ENCODE assay signal across 11 cellular contexts in the genomic region with DNA sequence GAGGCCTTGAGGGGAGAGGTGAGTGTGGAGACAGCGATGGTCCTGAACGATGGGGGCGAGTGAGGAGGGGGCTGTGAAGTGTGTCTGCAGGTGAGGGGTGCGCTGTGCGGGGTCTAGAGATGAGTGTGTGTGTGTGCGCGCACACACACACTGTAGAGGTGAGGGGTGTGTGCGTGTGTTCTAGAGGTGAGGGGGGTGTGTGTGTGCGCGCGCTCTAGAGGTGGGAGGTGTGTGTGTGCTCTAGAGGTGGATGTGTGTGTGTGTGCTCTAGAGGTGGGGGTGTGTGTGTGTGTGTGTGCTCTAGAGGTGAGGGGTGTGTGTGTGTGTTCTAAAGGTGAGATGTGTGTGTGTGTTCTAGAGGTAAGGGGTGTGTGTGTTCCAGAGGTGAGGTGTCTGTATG. TPM values are rescaled to one million over a fixed set of nuclear protein-coding genes. Genes with fewer than 3 reads are reported as not detected.
DNase-seq lines count a peak whose midpoint lies in the region; ATAC-seq, FAIRE-seq and TF ChIP-seq lines count a peak whose summit lies in the region.
"Had no signal": no experiment of that assay in that cellular context is flagged by ENCODE, and none has a peak within 500 bp of the region (broad histone marks: within the 10 kb centered on the region; RNA-seq: fewer than 3 reads in every experiment).

No MANE protein-coding gene starts in this region.

- H3K9ac ChIP-seq in H1 (replicated peaks in 1 of 4; ENCODE audit: extremely low read depth in 1 of 4, low read depth in 3 of 4, low read length in 3 of 4) (no peak overlapping the region), neuronal stem cell (ENCODE audit: low read depth, low read length, poor library complexity) (no peak overlapping the region)
- H3K9ac ChIP-seq: neural progenitor cell had no signal

- WGBS in H1 (ENCODE audit: extremely low coverage in 1 of 2, insufficient coverage in 1 of 2, insufficient read length in 1 of 2, insufficient replicate concordance in 2 of 2, low coverage in 1 of 2, low lambda C conversion rate in 2 of 2, missing lambda C conversion rate in 1 of 2), 2 experiments: 86% methylated on average over 11 of the region's 11 CpGs; no CpG with 5 or more reads in 1 of the 2 experiments
- WGBS in neuronal stem cell (ENCODE audit: extremely low coverage in 2 of 2, insufficient read length in 2 of 2, insufficient replicate concordance in 1 of 2), 2 donors: no CpG with 5 or more reads among the region's 11 CpGs

- H4K8ac ChIP-seq in H1 (ENCODE audit: extremely low read depth, insufficient read depth, low read length) (peak overlapping the region; percentile 39; the same call in 1 of the 2 replicates), neuronal stem cell (ENCODE audit: low read depth, low read length) (no peak overlapping the region)

- H2AFZ ChIP-seq in ACC112 (ENCODE audit: low read length, unreplicated experiment) (peak overlapping the region; percentile 70), H1 (ENCODE audit: low read length) (no peak overlapping the region), neuronal stem cell (ENCODE audit: low read length) (no peak overlapping the region)
- H2AFZ ChIP-seq: neural progenitor cell had no signal

- H3K36me3 Mint-ChIP-seq in osteocyte (ENCODE audit: unreplicated experiment): no peaks in the 10 kb centered on the region

- H3K4ac ChIP-seq in H1 (replicated peaks; ENCODE audit: insufficient read length, low read depth, low read length) (no peak overlapping the region), neuronal stem cell (ENCODE audit: low read length) (no peak overlapping the region)

- H2BK5ac ChIP-seq in H1 (ENCODE audit: low read depth, low read length) (no peak overlapping the region), neuronal stem cell (ENCODE audit: low read length) (no peak overlapping the region)

- H3K23ac ChIP-seq in H1 (ENCODE audit: insufficient read length) (no peak overlapping the region), neuronal stem cell (ENCODE audit: low read depth, low read length, poor library complexity) (no peak overlapping the region)

- H3K27ac ChIP-seq in ACC112 (ENCODE audit: low read depth, low read length): no peak overlapping the region
- no peak overlapping the region for H3K27ac ChIP-seq in H1 (ENCODE audit: low read depth, low read length)
- no peak overlapping the region for H3K27ac ChIP-seq in neuronal stem cell (replicated peaks; ENCODE audit: low read length)
- H3K27ac ChIP-seq: neural progenitor cell had no signal

- H2BK12ac ChIP-seq in H1 (ENCODE audit: low read depth, low read length): 0 out of 2 replicates have a peak overlapping the region, but pooled peaks have one; percentile 17
- H2BK12ac ChIP-seq in neuronal stem cell (ENCODE audit: low read length): no peak overlapping the region

- H2AK5ac ChIP-seq in H1 (ENCODE audit: low read depth, low read length): peak overlapping the region; percentile 24; the same call in 1 of the 2 replicates
- H2AK5ac ChIP-seq in neuronal stem cell (ENCODE audit: low read depth, low read length): peak overlapping the region; percentile 14

- no peaks in the 10 kb centered on the region for H4K20me1 ChIP-seq in H1 (replicated peaks in 1 of 2; ENCODE audit: control insufficient read depth in 1 of 2, insufficient read depth in 2 of 2, low read length in 2 of 2)

- H3K27me3 ChIP-seq in ACC112 (ENCODE audit: insufficient read depth, low read length): no peaks in the 10 kb centered on the region
- H3K27me3 ChIP-seq in H1 (replicated peaks in 1 of 4; ENCODE audit: control insufficient read depth in 3 of 4, extremely low read depth in 1 of 4, insufficient read depth in 3 of 4, low read length in 3 of 4): no peaks in the 10 kb centered on the region; a peak in 1 of 7 replicates
- H3K27me3 ChIP-seq in neuronal stem cell (ENCODE audit: control insufficient read depth in 3 of 3, insufficient read depth in 3 of 3, low read depth in 1 of 3, low read length in 3 of 3): no peaks in the 10 kb centered on the region
- H3K27me3 ChIP-seq: neural progenitor cell had no signal

- H3K27ac Mint-ChIP-seq in osteocyte (ENCODE audit: unreplicated experiment): no peak overlapping the region
- H3K27ac Mint-ChIP-seq: neural progenitor cell had no signal

- H3K4me3 ChIP-seq in ACC112 (ENCODE audit: low read depth, low read length): peak overlapping the region; percentile 68
- H3K4me3 ChIP-seq in Jurkat, Clone E6-1 (ENCODE audit: low read length): peak overlapping the region; percentile 46
- peak overlapping the region in 2 of 4 experiments; percentile 35 to 56; a peak in 2 of 8 replicates for H3K4me3 ChIP-seq in H1 (ENCODE audit: extremely low read depth in 1 of 4, insufficient read depth in 2 of 4, low read depth in 3 of 4, low read length in 4 of 4)
- H3K4me3 ChIP-seq in neuronal stem cell (ENCODE audit: low read length in 2 of 2): no peak overlapping the region

- no peak for TF ChIP-seq CTCF in H1 (IDR thresholded peaks at IDR 0.05; ENCODE audit: control extremely low read depth in 1 of 3, insufficient read depth in 1 of 3, low read depth in 1 of 3, low read length in 3 of 3)
- TF ChIP-seq CTCF in osteocyte (IDR thresholded peaks at IDR 0.05): no peak

- H4K5ac ChIP-seq in H1 (ENCODE audit: insufficient read length, low read depth, low read length): no peak overlapping the region

- H3K36me3 ChIP-seq in ACC112 (ENCODE audit: insufficient read depth, low read length) (no peaks in the 10 kb centered on the region), H1 (ENCODE audit: control insufficient read depth in 2 of 4, insufficient read depth in 4 of 4, low read length in 3 of 4) (no peaks in the 10 kb centered on the region), neuronal stem cell (replicated peaks in 1 of 2; ENCODE audit: control insufficient read depth in 2 of 2, insufficient read depth in 2 of 2, low read length in 2 of 2) (no peaks in the 10 kb centered on the region)
- H3K36me3 ChIP-seq: neural progenitor cell had no signal

- H3K4me3 Mint-ChIP-seq in osteocyte (ENCODE audit: unreplicated experiment): no peak overlapping the region

- H3K79me2 ChIP-seq in ACC112 (ENCODE audit: control insufficient read depth, insufficient read depth, low read length, unreplicated experiment) (no peaks in the 10 kb centered on the region), H1 (ENCODE audit: control insufficient read depth in 1 of 2, insufficient read depth in 2 of 2, low read length in 2 of 2) (no peaks in the 10 kb centered on the region)

- CTCF ChIA-PET in H1 (lab: Charles Lee; ENCODE audit: partially characterized antibody): no interaction called here

- H3K14ac ChIP-seq in H1 (ENCODE audit: insufficient read length) (no peak overlapping the region), neuronal stem cell (ENCODE audit: low read length) (no peak overlapping the region)

- peaks cover 20% of the 10 kb centered on the region for H3K4me1 Mint-ChIP-seq in osteocyte (ENCODE audit: unreplicated experiment)

- POLR2A ChIA-PET in H1 (lab: Charles Lee; ENCODE audit: partially characterized antibody): interaction anchor here (1.1 to 1.3 kb wide), 2 partner anchors 10 to 22 kb away, joined by 4 to 8 read pairs; partner anchors contain the start of gene FAM200B

- no peak overlapping the region for H3K56ac ChIP-seq in H1 (replicated peaks; ENCODE audit: insufficient read length, low read depth, low read length)

- H3K18ac ChIP-seq in H1 (ENCODE audit: extremely low read depth, low read length) (no peak overlapping the region), neuronal stem cell (ENCODE audit: low read length) (peak overlapping the region; percentile 59)

- H2BK120ac ChIP-seq in H1 (replicated peaks; ENCODE audit: low read depth, low read length) (no peak overlapping the region), neuronal stem cell (ENCODE audit: low read depth, low read length) (no peak overlapping the region)

- H3K27me3 Mint-ChIP-seq in osteocyte (ENCODE audit: unreplicated experiment): no peaks in the 10 kb centered on the region

- no peak for TF ChIP-seq RAD21 in H1 (IDR thresholded peaks at IDR 0.05 in 1 of 2, conservative IDR thresholded peaks at IDR 0.05 in 1 of 2; ENCODE audit: low read depth in 2 of 2, low read length in 2 of 2)

- H3K9me3 ChIP-seq in H1 (ENCODE audit: insufficient read depth in 2 of 2, low read depth in 1 of 2, low read length in 1 of 2) (no peaks in the 10 kb centered on the region; a peak in 1 of 4 replicates), neuronal stem cell (replicated peaks in 1 of 2; ENCODE audit: control insufficient read depth in 2 of 2, insufficient read depth in 1 of 2, low read depth in 1 of 2, low read length in 2 of 2) (peaks cover 0 to 4% of the 10 kb centered on the region in 2 donors)

- H3K4me2 ChIP-seq in H1 (ENCODE audit: insufficient read depth in 1 of 2, low read depth in 2 of 2, low read length in 2 of 2) (peak overlapping the region in 1 of 2 experiments; percentile 86; a peak in 2 of 4 replicates), neuronal stem cell (ENCODE audit: insufficient read depth, low read length, poor library complexity, severe bottlenecking) (no peak overlapping the region)

- FAIRE-seq in H1 (lab: Jason Lieb, UNC): no peak
- FAIRE-seq: endometrium had no signal

- TF ChIP-seq POLR2A in H1 (IDR thresholded peaks at IDR 0.05; ENCODE audit: control extremely low read depth in 1 of 2, low read depth in 2 of 2, low read length in 2 of 2): no peak

- DNase-seq in Jurkat, Clone E6-1 (ENCODE audit: low read depth, low spot score): no peak
- DNase-seq in H1 (ENCODE audit: low read depth in 1 of 2, low spot score in 2 of 2) (no peak), neuronal stem cell (ENCODE audit: low spot score) (no peak), osteocyte (ENCODE audit: extremely low spot score, unreplicated experiment) (no peak), inferior parietal cortex (ENCODE audit: extremely low spot score) (no peak), HuH-7 (ENCODE audit: low spot score) (no peak)
- DNase-seq: NCI-H1417 treated with DMSO at 0.1 percent for 48 hours had no signal

- H2BK15ac ChIP-seq in H1 (ENCODE audit: low read length) (no peak overlapping the region), neuronal stem cell (ENCODE audit: low read length) (peak overlapping the region; percentile 6)

- no peaks in the 10 kb centered on the region for H3K9me3 Mint-ChIP-seq in osteocyte (ENCODE audit: unreplicated experiment)

- ATAC-seq in GM19455 (IDR thresholded peaks at IDR 0.05; ENCODE audit: unreplicated experiment): no peak

- TF ChIP-seq EP300 in H1 (IDR thresholded peaks at IDR 0.05; ENCODE audit: borderline replicate concordance in 1 of 2, low read depth in 2 of 2, low read length in 2 of 2): no peak

- no peak overlapping the region for H2BK20ac ChIP-seq in H1 (ENCODE audit: low read length)

- peaks cover 5% of the 10 kb centered on the region; the same call in 1 of the 2 replicates for H3K23me2 ChIP-seq in H1 (ENCODE audit: low read depth, low read length)

- no peaks in the 10 kb centered on the region for H3K4me1 ChIP-seq in ACC112 (ENCODE audit: control insufficient read depth, insufficient read depth, low read length, unreplicated experiment)
- H3K4me1 ChIP-seq in H1 (replicated peaks in 1 of 4; ENCODE audit: control insufficient read depth in 3 of 4, insufficient read depth in 4 of 4, low read length in 3 of 4): peaks cover 0 to 3% (median 0%) of the 10 kb centered on the region in 4 experiments; a peak in 1 of 7 replicates
- peaks cover 11 to 25% of the 10 kb centered on the region in 2 donors for H3K4me1 ChIP-seq in neuronal stem cell (ENCODE audit: control insufficient read depth in 2 of 2, insufficient read depth in 1 of 2, low read depth in 1 of 2, low read length in 2 of 2)

- H3K79me1 ChIP-seq in H1 (ENCODE audit: low read depth, low read length) (no peaks in the 10 kb centered on the region), neuronal stem cell (ENCODE audit: low read depth, low read length) (no peaks in the 10 kb centered on the region)

- H4K91ac ChIP-seq in H1 (replicated peaks; ENCODE audit: insufficient read length, low read length): no peak overlapping the region
- H4K91ac ChIP-seq in neuronal stem cell (ENCODE audit: low read depth, low read length, poor library complexity): peak overlapping the region; percentile 24

RNA-seq across cellular contexts. Expression of gene BST1, which starts 0.6 kb away (rescaled TPM):
- 6.9 TPM for polyA plus RNA-seq in Jurkat, Clone E6-1 (2012; ENCODE audit: insufficient read depth, insufficient read length)
- total RNA-seq in H1 (2021; fragmentation: NEBNext Ultra II Directional; extraction: Animal tissue kit (Norgen Biotek cat#: 25700)): 0.52 TPM in 1 of 2 replicates, not detected in the other
- polyA plus RNA-seq in H1 (2011; rRNA removed): 0.20 and 0.54 TPM in 2 replicates
- 0.32 TPM for polyA plus RNA-seq in H1 (2011; cell fraction: cytosol; rRNA removed)
- 0.53 TPM for polyA plus RNA-seq in H1 (2011; cell fraction: nucleus; rRNA removed)
- polyA plus RNA-seq in H1 (2012, experiment 1 of 2): 0.84 to 1.00 TPM (median 0.87 TPM) in 4 replicates
- 0.52 TPM for polyA plus RNA-seq in H1 (2012, experiment 2 of 2)
- polyA plus RNA-seq in H1 (2013, experiment 1 of 2): 0.49 TPM
- 0.39 TPM for polyA plus RNA-seq in H1 (2013, experiment 2 of 2)
- 0.16 and 0.80 TPM in 2 replicates for polyA minus RNA-seq in H1 (2011; rRNA and poly(A)+ RNA removed)
- not detected for polyA minus RNA-seq in H1 (2011; cell fraction: cytosol; rRNA and poly(A)+ RNA removed)
- polyA minus RNA-seq in H1 (2011; cell fraction: nucleus; rRNA and poly(A)+ RNA removed): not detected
- polyA plus RNA-seq in neuronal stem cell (2013, experiment 1 of 2): 1.1 TPM
- polyA plus RNA-seq in neuronal stem cell (2013, experiment 2 of 2): 1.2 TPM
- total RNA-seq in osteocyte: 0.26 and 0.54 TPM in 2 replicates

RNA-seq across cellular contexts. Expression of gene FAM200B, which starts 21.8 kb away (rescaled TPM):
- 30.7 TPM for polyA plus RNA-seq in Jurkat, Clone E6-1 (2012; ENCODE audit: insufficient read depth, insufficient read length)
- 21.9 and 23.7 TPM in 2 replicates for total RNA-seq in H1 (2021; fragmentation: NEBNext Ultra II Directional; extraction: Animal tissue kit (Norgen Biotek cat#: 25700))
- polyA plus RNA-seq in H1 (2011; rRNA removed): 10.7 and 11.9 TPM in 2 replicates
- 16.0 TPM for polyA plus RNA-seq in H1 (2011; cell fraction: cytosol; rRNA removed)
- 10.3 TPM for polyA plus RNA-seq in H1 (2011; cell fraction: nucleus; rRNA removed)
- 15.2 to 33.0 TPM (median 21.7 TPM) in 4 replicates for polyA plus RNA-seq in H1 (2012, experiment 1 of 2)
- 11.6 TPM for polyA plus RNA-seq in H1 (2012, experiment 2 of 2)
- 45.1 TPM for polyA plus RNA-seq in H1 (2013, experiment 1 of 2)
- polyA plus RNA-seq in H1 (2013, experiment 2 of 2): 44.9 TPM
- polyA minus RNA-seq in H1 (2011; rRNA and poly(A)+ RNA removed): 2.7 and 7.3 TPM in 2 replicates
- 8.1 TPM for polyA minus RNA-seq in H1 (2011; cell fraction: cytosol; rRNA and poly(A)+ RNA removed)
- 14.7 TPM for polyA minus RNA-seq in H1 (2011; cell fraction: nucleus; rRNA and poly(A)+ RNA removed)
- 94.5 TPM for polyA plus RNA-seq in neuronal stem cell (2013, experiment 1 of 2)
- polyA plus RNA-seq in neuronal stem cell (2013, experiment 2 of 2): 100.0 TPM
- 43.8 and 45.0 TPM in 2 replicates for total RNA-seq in osteocyte

RNA-seq across cellular contexts. Expression of gene FBXL5, which starts 48.3 kb away (rescaled TPM):
- polyA plus RNA-seq in Jurkat, Clone E6-1 (2012; ENCODE audit: insufficient read depth, insufficient read length): 33.2 TPM
- total RNA-seq in H1 (2021; fragmentation: NEBNext Ultra II Directional; extraction: Animal tissue kit (Norgen Biotek cat#: 25700)): 62.7 and 62.8 TPM in 2 replicates
- 26.5 and 34.6 TPM in 2 replicates for polyA plus RNA-seq in H1 (2011; rRNA removed)
- 37.0 TPM for polyA plus RNA-seq in H1 (2011; cell fraction: cytosol; rRNA removed)
- 18.9 TPM for polyA plus RNA-seq in H1 (2011; cell fraction: nucleus; rRNA removed)
- 33.3 to 44.9 TPM (median 40.0 TPM) in 4 replicates for polyA plus RNA-seq in H1 (2012, experiment 1 of 2)
- polyA plus RNA-seq in H1 (2012, experiment 2 of 2): 3.5 TPM
- polyA plus RNA-seq in H1 (2013, experiment 1 of 2): 25.0 TPM
- polyA plus RNA-seq in H1 (2013, experiment 2 of 2): 24.1 TPM
- polyA minus RNA-seq in H1 (2011; rRNA and poly(A)+ RNA removed): 52.5 and 53.5 TPM in 2 replicates
- 43.4 TPM for polyA minus RNA-seq in H1 (2011; cell fraction: cytosol; rRNA and poly(A)+ RNA removed)
- 117 TPM for polyA minus RNA-seq in H1 (2011; cell fraction: nucleus; rRNA and poly(A)+ RNA removed)
- polyA plus RNA-seq in neuronal stem cell (2013, experiment 1 of 2): 41.8 TPM
- 42.2 TPM for polyA plus RNA-seq in neuronal stem cell (2013, experiment 2 of 2)
- total RNA-seq in osteocyte: 54.0 and 54.9 TPM in 2 replicates

Comparison
In these comparisons a context has a peak if more than half of its experiments do, and no peak if none do; other contexts are left out.
1. H3K4me3 ChIP-seq: peak in ACC112 (single experiment) and Jurkat, Clone E6-1 (single experiment); none in neuronal stem cell (0 of 2).